Comparison of ENCODE assay signal across 17 cellular contexts in the genomic region with DNA sequence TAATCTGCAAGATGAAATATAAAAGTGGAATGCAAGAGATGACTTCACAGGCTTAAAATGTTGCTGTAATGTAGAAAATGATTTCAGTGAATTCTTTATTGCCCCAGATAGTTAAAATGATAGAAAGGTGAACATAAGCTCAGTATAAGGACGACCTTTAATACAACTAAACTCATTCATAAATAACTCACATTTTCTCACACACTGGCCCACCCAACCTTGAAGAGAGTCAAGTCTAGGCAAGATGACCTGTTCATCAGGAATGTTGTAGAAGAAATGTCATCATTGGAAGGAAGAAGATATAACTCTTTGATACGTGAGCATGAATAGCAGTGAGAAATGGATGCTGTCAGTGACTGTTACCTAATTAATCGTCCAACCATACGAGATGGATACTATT.
A peak's percentile ranks its signal among the peaks of the same experiment; 100 is the strongest.
DNase-seq lines count a peak whose midpoint lies in the region; ATAC-seq and TF ChIP-seq lines count a peak whose summit lies in the region.
"Had no signal": no experiment of that assay in that cellular context is flagged by ENCODE, and none has a peak within 500 bp of the region (broad histone marks: within the 10 kb centered on the region; RNA-seq: fewer than 3 reads in every experiment).

No MANE protein-coding gene starts in this region.

- in situ Hi-C loops in astrocyte of the spinal cord (cut with HindIII; ENCODE audit: low sequenced_read_pairs) = no loop called here

- H3K4me1 ChIP-seq in ovary (ENCODE audit: insufficient read depth) = no peaks in the 10 kb centered on the region
- H3K4me1 ChIP-seq: Caco-2, pancreas, upper lobe of left lung had no signal

- no peak for TF ChIP-seq CTCF in AG04449 (IDR thresholded peaks at IDR 0.05; ENCODE audit: insufficient read depth, low read length, missing control alignments)
- no peak for TF ChIP-seq CTCF in astrocyte of the spinal cord (IDR thresholded peaks at IDR 0.05; ENCODE audit: low read depth, low read length)
- TF ChIP-seq CTCF in ovary (IDR thresholded peaks at IDR 0.05) = no peak

- TF ChIP-seq EP300 in ovary (IDR thresholded peaks at IDR 0.05) = no peak

- no peak for ATAC-seq in GM19324 (IDR thresholded peaks at IDR 0.05; ENCODE audit: low FRiP score, unreplicated experiment)
- no peak for ATAC-seq in HG03135 (IDR thresholded peaks at IDR 0.05; ENCODE audit: unreplicated experiment)
- ATAC-seq: activated CD8-positive, alpha-beta T cell treated with anti-CD3 and anti-CD28 coated beads for 36 hours; left colon; pancreas had no signal

- no peaks in the 10 kb centered on the region for H3K36me3 ChIP-seq in ovary
- H3K36me3 ChIP-seq: pancreas, upper lobe of left lung had no signal

- no peaks in the 10 kb centered on the region for H3K27me3 ChIP-seq in ovary
- H3K27me3 ChIP-seq: pancreas, upper lobe of left lung had no signal

- H3K27ac ChIP-seq in ovary = no peak overlapping the region
- H3K27ac ChIP-seq: pancreas, upper lobe of left lung had no signal

- TF ChIP-seq POLR2A in ovary (IDR thresholded peaks at IDR 0.05) = no peak

- POLR2A ChIA-PET in AG04449 (lab: Yijun Ruan, JAX) = interaction anchor here (1.1 kb wide), 1 partner anchor 9 kb away, joined by 3 read pairs; no protein-coding TSS in a partner anchor

- CTCF ChIA-PET in AG04449 (lab: Yijun Ruan, JAX) = interaction anchor here (1.3 to 2.5 kb wide), 6 partner anchors 9 to 233 kb away, joined by 3 to 20 read pairs (median 8); no protein-coding TSS in a partner anchor

- H3K4me3 ChIP-seq in AG04449 (ENCODE audit: low read depth, low read length) (no peak overlapping the region), astrocyte of the spinal cord (ENCODE audit: low read depth, low read length) (no peak overlapping the region), ovary (no peak overlapping the region)
- H3K4me3 ChIP-seq: pancreas, upper lobe of left lung had no signal

- 74 to 84% (median 75%) methylated on average over 4 of the region's 4 CpGs for WGBS in ovary, 3 donors

- intact Hi-C loops in ovary (cut with DNase I) = no loop called here

- peak; percentile 57 for DNase-seq in AG04449 (ENCODE audit: low read depth, low spot score)
- peak; percentile 40 for DNase-seq in HT1080 (ENCODE audit: low read depth)
- peak; percentile 56 for DNase-seq in astrocyte of the spinal cord (ENCODE audit: low read depth, low spot score)
- DNase-seq in glomerular visceral epithelial cell (ENCODE audit: extremely low spot score) = peak; percentile 94
- no peak for DNase-seq in activated CD4-positive, CD25-positive, alpha-beta regulatory T cell treated with anti-CD3 and anti-CD28 coated beads, Interleukin-2, amount 50 U/mL, for 72 hours
- no peak for DNase-seq in ovary
- DNase-seq: activated CD8-positive, alpha-beta T cell treated with anti-CD3 and anti-CD28 coated beads for 36 hours; Caco-2; hippocampal formation; Kasumi-1; left colon; NCI-H526; pancreas; stimulated activated naive CD4-positive, alpha-beta T cell; upper lobe of left lung had no signal

- no peaks in the 10 kb centered on the region for H3K9me3 ChIP-seq in ovary
- H3K9me3 ChIP-seq: Caco-2, pancreas, upper lobe of left lung had no signal

Comparison
In these comparisons a context has a peak if more than half of its experiments do, and no peak if none do; other contexts are left out.
1. DNase-seq: peak in AG04449 (single experiment), HT1080 (single experiment), astrocyte of the spinal cord (single experiment) and glomerular visceral epithelial cell (single experiment); none in activated CD4-positive, CD25-positive, alpha-beta regulatory T cell treated with anti-CD3 and anti-CD28 coated beads, Interleukin-2, amount 50 U/mL, for 72 hours (single experiment) and ovary (0 of 5).